ENCODE assay signal across 5 cellular contexts in the genomic region with DNA sequence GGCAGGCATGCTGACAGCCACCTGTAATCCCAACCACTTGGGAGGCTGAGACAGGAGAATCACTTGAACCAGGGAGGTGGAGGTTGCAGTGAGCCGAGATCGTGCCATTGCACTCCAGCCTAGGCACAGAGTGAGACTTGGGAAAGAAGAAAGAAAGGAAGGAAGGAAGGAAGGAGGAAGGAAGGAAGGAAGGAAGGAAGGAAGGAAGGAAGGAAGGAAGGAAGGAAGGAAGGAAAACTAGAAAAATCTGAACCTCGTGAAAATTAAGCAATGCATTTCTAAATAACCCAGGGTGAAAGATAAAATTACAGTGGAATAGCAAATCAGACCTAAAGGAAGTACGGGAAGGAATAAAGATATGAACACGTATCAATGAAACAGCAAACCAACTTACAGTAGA. TPM values are rescaled to one million over a fixed set of nuclear protein-coding genes. Genes with fewer than 3 reads are reported as not detected.
DNase-seq lines count a peak whose midpoint lies in the region; ATAC-seq, FAIRE-seq and TF ChIP-seq lines count a peak whose summit lies in the region.
"Not testable (repeated sequence)": the region's sequence is repeated elsewhere in the genome, so short reads cannot be mapped to it uniquely, and the experiment has no call there.

No MANE protein-coding gene starts in this region.

- not testable (repeated sequence) for H3K4me3 ChIP-seq in HEK293 (ENCODE audit: low read depth, low read length); HepG2 (replicated peaks in 1 of 3; ENCODE audit: insufficient read depth in 1 of 3, low read depth in 2 of 3, low read length in 3 of 3)

- H3K9me3 ChIP-seq in HEK293 (ENCODE audit: control insufficient read depth, insufficient read depth, low read depth, low read length); HepG2 (ENCODE audit: low read length): not testable (repeated sequence)

- not testable (repeated sequence) for H3K27ac ChIP-seq in HEK293 (ENCODE audit: extremely low read depth, low read depth, low read length); HepG2 (ENCODE audit: extremely low read length, insufficient read depth, low read length)

- H3K9ac ChIP-seq in HepG2 (ENCODE audit: insufficient read depth, low read depth, low read length) = not testable (repeated sequence)

- H3K27me3 ChIP-seq in HepG2 (ENCODE audit: control insufficient read depth in 1 of 2, insufficient read depth in 2 of 2, low read length in 2 of 2) = not testable (repeated sequence)

- H3K4me1 ChIP-seq in HEK293 (ENCODE audit: control insufficient read depth, insufficient read depth, low read length) = not testable (repeated sequence)
- peaks cover 11% of the 10 kb centered on the region for H3K4me1 ChIP-seq in HepG2 (ENCODE audit: insufficient read depth, low read length)

- H3K36me3 ChIP-seq in HEK293 (ENCODE audit: control insufficient read depth in 2 of 2, insufficient read depth in 1 of 2, low read length in 2 of 2); HepG2 (replicated peaks in 1 of 2; ENCODE audit: control insufficient read depth in 1 of 2, insufficient read depth in 2 of 2, low read length in 2 of 2): not testable (repeated sequence)

- in situ Hi-C loops in HepG2 (cut with HindIII; ENCODE audit: extremely low pct_ligation_motif_present, low pct_unique_long_range_greater_than_20kb) = not testable (repeated sequence)

- not testable (repeated sequence) for H3K4me2 ChIP-seq in HepG2 (ENCODE audit: low read depth, low read length)

- TF ChIP-seq RAD21 in HepG2 (CRISPR knock-in tag; IDR thresholded peaks at IDR 0.05) = not testable (repeated sequence)

- 91% methylated on average over 5 of the region's 5 CpGs for WGBS in HepG2 (ENCODE audit: low lambda C conversion rate)

- H3K27me3 Mint-ChIP-seq in activated CD4-positive, alpha-beta T cell treated with anti-CD3 and anti-CD28 coated beads, Interleukin-2, amount 10 ng/mL, durations not matched to agents 7 days and 5 days; activated naive CD4-positive, alpha-beta T cell treated with anti-CD3 and anti-CD28 coated beads, Interleukin-2, amount 50 U/mL, for 24 hours: not testable (repeated sequence)

- H2AFZ ChIP-seq in HepG2 (ENCODE audit: low read length) = not testable (repeated sequence)

- intact Hi-C loops in HepG2 (cut with micrococcal nuclease; ENCODE audit: unreplicated experiment) = not testable (repeated sequence)

- FAIRE-seq in HepG2 (lab: Jason Lieb, UNC) = not testable (repeated sequence)

- peak overlapping the region; percentile 19 for H3K27ac Mint-ChIP-seq in activated CD4-positive, alpha-beta T cell treated with anti-CD3 and anti-CD28 coated beads, Interleukin-2, amount 10 ng/mL, durations not matched to agents 7 days and 5 days
- peak overlapping the region; percentile 79 for H3K27ac Mint-ChIP-seq in activated naive CD4-positive, alpha-beta T cell treated with anti-CD3 and anti-CD28 coated beads, Interleukin-2, amount 50 U/mL, for 24 hours
- peak overlapping the region; percentile 20 for H3K27ac Mint-ChIP-seq in stimulated activated effector memory CD8-positive, alpha-beta T cell treated with anti-CD3 and anti-CD28 coated beads, Interleukin-12 subunit alpha, Interleukin-12 subunit beta, amount 100 ng/mL, for 72 hours

- not testable (repeated sequence) for H4K20me1 ChIP-seq in HepG2 (ENCODE audit: insufficient read depth, low read length)

- POLR2A ChIA-PET in HEK293 (lab: Yijun Ruan, JAX); activated CD4-positive, alpha-beta T cell treated with anti-CD3 and anti-CD28 coated beads, Interleukin-2, amount 10 ng/mL, durations not matched to agents 7 days and 5 days (lab: Charles Lee): not testable (repeated sequence)
- POLR2A ChIA-PET in HepG2 (lab: Yijun Ruan, JAX) = interaction anchor here (1.4 kb wide), 1 partner anchor 10 kb away, joined by 3 read pairs; no protein-coding TSS in a partner anchor

- TF ChIP-seq CTCF in HEK293 (tag by site-specific recombination; IDR thresholded peaks at IDR 0.05); HepG2 (CRISPR knock-in tag; IDR thresholded peaks at IDR 0.05): not testable (repeated sequence)

- not testable (repeated sequence) for ATAC-seq in HepG2; stimulated activated effector memory CD8-positive, alpha-beta T cell treated with anti-CD3 and anti-CD28 coated beads, Interleukin-12 subunit alpha, Interleukin-12 subunit beta, amount 100 ng/mL, for 72 hours

- not testable (repeated sequence) for H3K79me2 ChIP-seq in HepG2 (ENCODE audit: insufficient read depth, low read length)

- H3K4me3 Mint-ChIP-seq in activated CD4-positive, alpha-beta T cell treated with anti-CD3 and anti-CD28 coated beads, Interleukin-2, amount 10 ng/mL, durations not matched to agents 7 days and 5 days; activated naive CD4-positive, alpha-beta T cell treated with anti-CD3 and anti-CD28 coated beads, Interleukin-2, amount 50 U/mL, for 24 hours; stimulated activated effector memory CD8-positive, alpha-beta T cell treated with anti-CD3 and anti-CD28 coated beads, Interleukin-12 subunit alpha, Interleukin-12 subunit beta, amount 100 ng/mL, for 72 hours: not testable (repeated sequence)

- TF ChIP-seq POLR2A in HepG2 (IDR thresholded peaks at IDR 0.05; ENCODE audit: insufficient read depth in 1 of 2, low read depth in 2 of 2, low read length in 2 of 2) = not testable (repeated sequence)

- H3K9me3 Mint-ChIP-seq in activated CD4-positive, alpha-beta T cell treated with anti-CD3 and anti-CD28 coated beads, Interleukin-2, amount 10 ng/mL, durations not matched to agents 7 days and 5 days; activated naive CD4-positive, alpha-beta T cell treated with anti-CD3 and anti-CD28 coated beads, Interleukin-2, amount 50 U/mL, for 24 hours; stimulated activated effector memory CD8-positive, alpha-beta T cell treated with anti-CD3 and anti-CD28 coated beads, Interleukin-12 subunit alpha, Interleukin-12 subunit beta, amount 100 ng/mL, for 72 hours: not testable (repeated sequence)

- TF ChIP-seq EP300 in HepG2 (IDR thresholded peaks at IDR 0.05; ENCODE audit: low read depth in 2 of 2, low read length in 2 of 2); HepG2 (CRISPR knock-in tag; IDR thresholded peaks at IDR 0.05; ENCODE audit: borderline replicate concordance): not testable (repeated sequence)

- H3K36me3 Mint-ChIP-seq in activated CD4-positive, alpha-beta T cell treated with anti-CD3 and anti-CD28 coated beads, Interleukin-2, amount 10 ng/mL, durations not matched to agents 7 days and 5 days (ENCODE audit: low read depth); activated naive CD4-positive, alpha-beta T cell treated with anti-CD3 and anti-CD28 coated beads, Interleukin-2, amount 50 U/mL, for 24 hours: not testable (repeated sequence)
- H3K36me3 Mint-ChIP-seq in stimulated activated effector memory CD8-positive, alpha-beta T cell treated with anti-CD3 and anti-CD28 coated beads, Interleukin-12 subunit alpha, Interleukin-12 subunit beta, amount 100 ng/mL, for 72 hours = peaks cover 22% of the 10 kb centered on the region

- not testable (repeated sequence) for DNase-seq in activated CD4-positive, alpha-beta T cell treated with anti-CD3 and anti-CD28 coated beads, Interleukin-2, amount 10 ng/mL, durations not matched to agents 7 days and 5 days; HepG2 (ENCODE audit: low spot score); stimulated activated effector memory CD8-positive, alpha-beta T cell treated with anti-CD3 and anti-CD28 coated beads, Interleukin-12 subunit alpha, Interleukin-12 subunit beta, amount 100 ng/mL, for 72 hours (ENCODE audit: low spot score in 2 of 2)

- BruUV-seq in HepG2 (replicated peaks; lab: Mats Ljungman, UMichigan) = not testable (repeated sequence)

- H3K4me1 Mint-ChIP-seq in activated CD4-positive, alpha-beta T cell treated with anti-CD3 and anti-CD28 coated beads, Interleukin-2, amount 10 ng/mL, durations not matched to agents 7 days and 5 days = peaks cover 17% of the 10 kb centered on the region
- H3K4me1 Mint-ChIP-seq in activated naive CD4-positive, alpha-beta T cell treated with anti-CD3 and anti-CD28 coated beads, Interleukin-2, amount 50 U/mL, for 24 hours = peaks cover 10% of the 10 kb centered on the region
- H3K4me1 Mint-ChIP-seq in stimulated activated effector memory CD8-positive, alpha-beta T cell treated with anti-CD3 and anti-CD28 coated beads, Interleukin-12 subunit alpha, Interleukin-12 subunit beta, amount 100 ng/mL, for 72 hours = peaks cover 32% of the 10 kb centered on the region

- CTCF ChIA-PET in HEK293 (lab: Yijun Ruan, JAX) = interaction anchor here (1.4 kb wide), 1 partner anchor 48 kb away, joined by 4 read pairs; no protein-coding TSS in a partner anchor
- CTCF ChIA-PET in activated CD4-positive, alpha-beta T cell treated with anti-CD3 and anti-CD28 coated beads, Interleukin-2, amount 10 ng/mL, durations not matched to agents 7 days and 5 days (lab: Charles Lee); HepG2 (lab: Yijun Ruan, JAX; ENCODE audit: low intra/inter-chr PET ratio, low total read pairs): not testable (repeated sequence)

RNA-seq across cellular contexts. Expression of a gene that starts 15.7 kb away (rescaled TPM):
- 10 to 100 TPM; 18.3 to 20.9 TPM for total RNA-seq in activated CD4-positive, alpha-beta T cell treated with anti-CD3 and anti-CD28 coated beads, Interleukin-2, amount 10 ng/mL, durations not matched to agents 7 days and 5 days
- 49.0 and 56.3 TPM in 2 replicates for total RNA-seq in HepG2 (2016; rRNA removed; fragmentation: Illumina TruSeq; extraction: Trizol)
- 99.2 and 118 TPM in 2 replicates for total RNA-seq in HepG2 (2016; cell fraction: cytosol; rRNA removed; fragmentation: Illumina TruSeq; extraction: Trizol; ENCODE audit: low read depth)
- 54.9 and 56.5 TPM in 2 replicates for total RNA-seq in HepG2 (2016; cell fraction: insoluble cytoplasmic fraction; rRNA removed; fragmentation: Illumina TruSeq; extraction: Trizol)
- 121 and 124 TPM in 2 replicates for total RNA-seq in HepG2 (2016; cell fraction: membrane; rRNA removed; fragmentation: Illumina TruSeq; extraction: Trizol)
- total RNA-seq in HepG2 (2016; cell fraction: nucleus; rRNA removed; fragmentation: Illumina TruSeq; extraction: Trizol) = 18.5 and 22.4 TPM in 2 replicates
- 38.2 and 42.3 TPM in 2 replicates for polyA plus RNA-seq in HepG2 (2011; rRNA removed)
- polyA plus RNA-seq in HepG2 (2011; cell fraction: cytosol; rRNA removed) = 28.2 and 31.0 TPM in 2 replicates
- 13.3 and 15.2 TPM in 2 replicates for polyA plus RNA-seq in HepG2 (2011; cell fraction: nucleus; rRNA removed)
- polyA plus RNA-seq in HepG2 (2012) = 19.1 and 24.6 TPM in 2 replicates
- 110 and 139 TPM in 2 replicates for polyA plus RNA-seq in HepG2 (2016; cell fraction: cytosol; fragmentation: Illumina TruSeq; extraction: Trizol; ENCODE audit: low read depth)
- polyA plus RNA-seq in HepG2 (2016; cell fraction: insoluble cytoplasmic fraction; fragmentation: Illumina TruSeq; extraction: Trizol; ENCODE audit: low read depth) = 46.7 and 46.9 TPM in 2 replicates
- polyA plus RNA-seq in HepG2 (2016; cell fraction: membrane; fragmentation: Illumina TruSeq; extraction: Trizol; ENCODE audit: low read depth) = 90.3 and 104 TPM in 2 replicates
- polyA plus RNA-seq in HepG2 (2016; cell fraction: nucleus; fragmentation: Illumina TruSeq; extraction: Trizol; ENCODE audit: insufficient read depth, low read depth) = 36.8 and 38.1 TPM in 2 replicates
- 7.6 and 11.0 TPM in 2 replicates for polyA minus RNA-seq in HepG2 (2011; rRNA and poly(A)+ RNA removed; ENCODE audit: low replicate concordance)
- polyA minus RNA-seq in HepG2 (2011; cell fraction: cytosol; rRNA and poly(A)+ RNA removed) = 2.8 and 3.8 TPM in 2 replicates
- 11.7 and 12.6 TPM in 2 replicates for polyA minus RNA-seq in HepG2 (2011; cell fraction: nucleus; rRNA and poly(A)+ RNA removed)

Comparison
In these comparisons a context has a peak if more than half of its experiments do, and no peak if none do; other contexts are left out.
1. H3K27ac Mint-ChIP-seq: peak in every context shown above with its lines; median percentile 79 in activated naive CD4-positive, alpha-beta T cell treated with anti-CD3 and anti-CD28 coated beads, Interleukin-2, amount 50 U/mL, for 24 hours; 20 in stimulated activated effector memory CD8-positive, alpha-beta T cell treated with anti-CD3 and anti-CD28 coated beads, Interleukin-12 subunit alpha, Interleukin-12 subunit beta, amount 100 ng/mL, for 72 hours; 19 in activated CD4-positive, alpha-beta T cell treated with anti-CD3 and anti-CD28 coated beads, Interleukin-2, amount 10 ng/mL, durations not matched to agents 7 days and 5 days.